30 cellular contexts compared by ENCODE assay signal in genomic region chr22:40705918-40706682, GRCh38. TPM values are rescaled to one million over a fixed set of nuclear protein-coding genes. Genes with fewer than 3 reads are reported as not detected.
"Had no signal": no experiment of that assay in that cellular context is flagged by ENCODE, and none has a peak within 500 bp of the region (broad histone marks: within the 10 kb centered on the region; RNA-seq: fewer than 3 reads in every experiment).

No MANE protein-coding gene starts in this region.

- ATAC-seq: activated CD4-positive, alpha-beta T cell treated with anti-CD3 and anti-CD28 coated beads for 36 hours; activated CD4-positive, CD25-positive, alpha-beta regulatory T cell treated with anti-CD3 and anti-CD28 coated beads, Interleukin-2, amount 50 U/mL, for 24 hours; activated CD8-positive, alpha-beta T cell treated with anti-CD3 and anti-CD28 coated beads, Interleukin-2, amount 10 ng/mL, durations not matched to agents 7 days and 5 days; activated naive CD8-positive, alpha-beta T cell treated with anti-CD3 and anti-CD28 coated beads, Interleukin-2, amount 50 U/mL, for 24 hours had no signal

- H3K4me3 Mint-ChIP-seq: activated CD4-positive, alpha-beta T cell treated with anti-CD3 and anti-CD28 coated beads for 36 hours; activated CD4-positive, alpha-beta T cell treated with anti-CD3 and anti-CD28 coated beads, Interleukin-2, amount 10 ng/mL, durations not matched to agents 7 days and 5 days; activated CD8-positive, alpha-beta T cell treated with anti-CD3 and anti-CD28 coated beads, Interleukin-2, amount 10 ng/mL, durations not matched to agents 7 days and 5 days; activated naive CD4-positive, alpha-beta T cell treated with anti-CD3 and anti-CD28 coated beads, Interleukin-2, amount 10 ng/mL, durations not matched to agents 7 days and 5 days; activated naive CD8-positive, alpha-beta T cell; activated naive CD8-positive, alpha-beta T cell treated with anti-CD3 and anti-CD28 coated beads, Interleukin-2, amount 50 U/mL, for 24 hours; brain; T-helper 1 cell treated with Interleukin-12 subunit alpha and Interleukin-12 subunit beta and Interleukin-4 antibody, amounts not matched to agents 30 μg/mL and 1 μg/mL, for 36 hours; T-helper 2 cell treated with Interferon-gamma antibody and Interleukin-4, amounts not matched to agents 5 μg/mL and 100 μg/mL, for 36 hours had no signal

- H3K27ac ChIP-seq: PC-9 had no signal

- H3K27ac Mint-ChIP-seq: activated CD4-positive, alpha-beta T cell treated with anti-CD3 and anti-CD28 coated beads for 36 hours; activated CD4-positive, alpha-beta T cell treated with anti-CD3 and anti-CD28 coated beads, Interleukin-2, amount 10 ng/mL, durations not matched to agents 7 days and 5 days; activated CD8-positive, alpha-beta T cell treated with anti-CD3 and anti-CD28 coated beads, Interleukin-2, amount 10 ng/mL, durations not matched to agents 7 days and 5 days; activated naive CD4-positive, alpha-beta T cell treated with anti-CD3 and anti-CD28 coated beads, Interleukin-2, amount 10 ng/mL, durations not matched to agents 7 days and 5 days; activated naive CD8-positive, alpha-beta T cell; activated naive CD8-positive, alpha-beta T cell treated with anti-CD3 and anti-CD28 coated beads, Interleukin-2, amount 50 U/mL, for 24 hours; brain; T-helper 1 cell treated with Interleukin-12 subunit alpha and Interleukin-12 subunit beta and Interleukin-4 antibody, amounts not matched to agents 30 μg/mL and 1 μg/mL, for 36 hours; T-helper 2 cell treated with Interferon-gamma antibody and Interleukin-4, amounts not matched to agents 5 μg/mL and 100 μg/mL, for 36 hours had no signal

- H3K27me3 Mint-ChIP-seq: activated CD4-positive, alpha-beta T cell treated with anti-CD3 and anti-CD28 coated beads for 36 hours; activated CD4-positive, alpha-beta T cell treated with anti-CD3 and anti-CD28 coated beads, Interleukin-2, amount 10 ng/mL, durations not matched to agents 7 days and 5 days; activated naive CD8-positive, alpha-beta T cell; activated naive CD8-positive, alpha-beta T cell treated with anti-CD3 and anti-CD28 coated beads, Interleukin-2, amount 50 U/mL, for 24 hours had no signal

- DNase-seq: activated CD4-positive, alpha-beta T cell treated with anti-CD3 and anti-CD28 coated beads for 36 hours; activated CD4-positive, alpha-beta T cell treated with anti-CD3 and anti-CD28 coated beads, Interleukin-2, amount 10 ng/mL, durations not matched to agents 7 days and 5 days; activated CD4-positive, alpha-beta T cell treated with anti-CD3 and anti-CD28 coated beads, Interleukin-2, amount 50 U/mL, for 48 hours; activated CD8-positive, alpha-beta T cell treated with anti-CD3 and anti-CD28 coated beads, Interleukin-2, amount 10 ng/mL, durations not matched to agents 7 days and 5 days; activated effector memory CD4-positive, alpha-beta T cell treated with Interleukin-2 at 50 U/mL for 16 hours; activated naive CD4-positive, alpha-beta T cell treated with anti-CD3 and anti-CD28 coated beads, Interleukin-2, amount 10 ng/mL, durations not matched to agents 7 days and 5 days; activated naive CD8-positive, alpha-beta T cell treated with anti-CD3 and anti-CD28 coated beads, Interleukin-2, amount 50 U/mL, for 24 hours; activated T-cell treated with anti-CD3 and anti-CD28 coated beads, Interleukin-2, amount 50 U/mL, for 48 hours; anterior cingulate cortex; caudate nucleus; cerebellar nuclear complex; NCI-H1105; NCI-H1417 treated with DMSO at 0.1 percent for 48 hours; NCI-H187 treated with DMSO at 0.1 percent for 48 hours; NCI-H2081; NCI-H2171 treated with DMSO at 0.1 percent for 48 hours; NCI-H2227 treated with DMSO at 0.1 percent for 48 hours; NCI-H446; NCI-H510A treated with DMSO at 0.1 percent for 48 hours; NCI-H526 treated with DMSO at 0.1 percent for 48 hours; NCI-H774; PC-9; Right ventricle myocardium superior had no signal

- H2AFZ ChIP-seq: PC-9 had no signal

- H3K4me3 ChIP-seq: PC-9 had no signal

- H3K4me2 ChIP-seq: PC-9 had no signal

- FAIRE-seq: bronchial epithelial cell, TTC549 had no signal

- H3K36me3 Mint-ChIP-seq: activated naive CD4-positive, alpha-beta T cell treated with anti-CD3 and anti-CD28 coated beads, Interleukin-2, amount 10 ng/mL, durations not matched to agents 7 days and 5 days; brain had no signal

- H3K9me3 Mint-ChIP-seq: activated CD4-positive, alpha-beta T cell treated with anti-CD3 and anti-CD28 coated beads, Interleukin-2, amount 10 ng/mL, durations not matched to agents 7 days and 5 days; activated naive CD8-positive, alpha-beta T cell treated with anti-CD3 and anti-CD28 coated beads, Interleukin-2, amount 50 U/mL, for 24 hours; T-helper 1 cell treated with Interleukin-12 subunit alpha and Interleukin-12 subunit beta and Interleukin-4 antibody, amounts not matched to agents 30 μg/mL and 1 μg/mL, for 36 hours; T-helper 2 cell treated with Interferon-gamma antibody and Interleukin-4, amounts not matched to agents 5 μg/mL and 100 μg/mL, for 36 hours had no signal

RNA-seq across cellular contexts. Expression of gene MCHR1, which starts 26.8 kb away (rescaled TPM):
- total RNA-seq: activated CD4-positive, alpha-beta T cell treated with anti-CD3 and anti-CD28 coated beads for 36 hours; activated CD4-positive, alpha-beta T cell treated with anti-CD3 and anti-CD28 coated beads, Interleukin-2, amount 10 ng/mL, durations not matched to agents 7 days and 5 days; activated CD8-positive, alpha-beta T cell treated with anti-CD3 and anti-CD28 coated beads, Interleukin-2, amount 10 ng/mL, durations not matched to agents 7 days and 5 days; bronchial epithelial cell had no signal
